ENCODE assay signal across 8 cellular contexts in the genomic region with DNA sequence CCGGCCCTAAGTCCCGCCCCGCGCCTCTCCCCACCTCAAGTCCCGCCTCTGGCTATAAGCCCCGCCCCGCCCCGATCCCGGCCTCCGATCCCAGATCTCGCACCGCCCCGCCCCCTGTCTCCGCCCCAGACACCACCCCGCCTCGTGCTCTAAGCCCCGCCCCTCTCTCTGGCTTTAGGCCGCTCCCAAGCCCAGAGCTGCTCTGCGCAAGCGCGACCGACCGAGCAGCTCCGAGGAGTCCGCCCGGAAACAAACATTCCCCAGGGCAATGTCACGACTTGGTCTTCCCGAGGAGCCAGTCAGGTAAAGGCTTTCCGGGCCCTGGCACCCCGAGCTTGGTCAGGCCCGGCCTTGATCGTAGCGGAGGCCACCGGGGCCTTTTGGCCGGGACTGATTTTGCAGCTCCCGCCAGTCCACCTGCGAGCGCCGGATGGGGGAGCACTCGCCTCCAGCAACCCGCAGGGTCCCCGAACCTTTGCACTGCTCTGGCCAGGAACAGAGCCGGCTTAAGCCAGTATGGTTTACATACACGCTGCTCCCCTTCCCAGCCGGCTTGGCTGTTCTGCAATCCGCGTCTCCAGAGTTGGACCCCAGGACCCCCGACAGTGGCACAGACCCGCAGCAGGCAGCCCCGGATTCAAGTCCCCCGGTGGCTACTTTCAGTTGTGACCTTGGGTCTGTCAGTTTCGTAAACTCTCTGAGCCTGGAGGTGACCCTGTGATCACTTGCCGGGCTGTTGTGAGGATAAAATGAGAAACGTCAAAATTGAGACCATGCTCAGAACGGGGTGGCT.
DNase-seq lines count a peak whose midpoint lies in the region; ATAC-seq and FAIRE-seq lines count a peak whose summit lies in the region.

A gene (plus strand): TSS at position 200 of the 793 bp plus-strand sequence. CDS start 69 bp downstream, at position 269.

- peak; percentile 84 for ATAC-seq in GM21367 (IDR thresholded peaks at IDR 0.05; ENCODE audit: unreplicated experiment)

- peak; percentile 85 for FAIRE-seq in HTR-8/SVneo (lab: Jason Lieb, UNC)

- DNase-seq in D341Med (ENCODE audit: low spot score), result peak; percentile 99
- DNase-seq in HTR-8/SVneo (ENCODE audit: insufficient read length, low spot score), result peak; percentile 98
- DNase-seq in NOMO-1 (lab: John Stamatoyannopoulos, UW; ENCODE audit: unreplicated experiment in 2 of 2), result peak; percentile 90 to 95
- peak; percentile 98 for DNase-seq in activated CD8-positive, alpha-beta memory T cell treated with anti-CD3 and anti-CD28 coated beads, Interleukin-2, amount 50 U/mL, for 48 hours
- DNase-seq in epidermal melanocyte (ENCODE audit: insufficient read length, low spot score), result peak; percentile 91
- DNase-seq in middle frontal gyrus (ENCODE audit: extremely low spot score, low spot score), result peak; percentile 91
- DNase-seq in stimulated activated CD8-positive, alpha-beta memory T cell treated with anti-CD3 and anti-CD28 coated beads, Interleukin-2, amount 100 ng/mL, for 1 hour (ENCODE audit: low read depth in 2 of 2), result peak; percentile 85 to 93

Comparison
In these comparisons a context has a peak if more than half of its experiments do, and no peak if none do; other contexts are left out.
1. Peak in every context shown above with its lines: DNase-seq and ATAC-seq.